Comparison of ENCODE assay signal across 10 cellular contexts in genomic region chr6:31712296-31712695, GRCh38. TPM values are rescaled to one million over a fixed set of nuclear protein-coding genes. Genes with fewer than 3 reads are reported as not detected.
DNase-seq lines count a peak whose midpoint lies in the region; ATAC-seq, FAIRE-seq and TF ChIP-seq lines count a peak whose summit lies in the region.
"Had no signal": no experiment of that assay in that cellular context is flagged by ENCODE, and none has a peak within 500 bp of the region (broad histone marks: within the 10 kb centered on the region; RNA-seq: fewer than 3 reads in every experiment).

No MANE protein-coding gene starts in this region.

- ATAC-seq in K562 (no peak), HG02759 (IDR thresholded peaks at IDR 0.05; ENCODE audit: unreplicated experiment) (no peak), GM21737 (IDR thresholded peaks at IDR 0.05; ENCODE audit: unreplicated experiment) (no peak), HG03469 (IDR thresholded peaks at IDR 0.05; ENCODE audit: unreplicated experiment) (no peak)
- peak; percentile 84 for ATAC-seq in naive thymus-derived CD4-positive, alpha-beta T cell

- no peak for DNase-seq in Caco-2
- no peak for DNase-seq in HTR-8/SVneo (ENCODE audit: insufficient read length, low spot score)
- no peak for DNase-seq in K562 (ENCODE audit: extremely low read depth in 1 of 4, low spot score in 3 of 4)
- peak in 2 of 9 donors; percentile 29 to 33 for DNase-seq in naive thymus-derived CD4-positive, alpha-beta T cell
- no peak for DNase-seq in tibial nerve (ENCODE audit: low spot score in 2 of 2)

- no peak for TF ChIP-seq RAD21 in K562 (CRISPR knock-in tag; conservative IDR thresholded peaks at IDR 0.05 in 1 of 2, IDR thresholded peaks at IDR 0.05 in 1 of 2)

- H2AFZ ChIP-seq in K562 (ENCODE audit: low read depth, low read length) = 0 out of 2 replicates have a peak overlapping the region, but pooled peaks have one; percentile 5

- H3K9me3 ChIP-seq in Caco-2 (no peaks in the 10 kb centered on the region), K562 (replicated peaks; ENCODE audit: control insufficient read depth, insufficient read depth, low read depth, low read length) (no peaks in the 10 kb centered on the region), tibial nerve (no peaks in the 10 kb centered on the region)
- H3K9me3 ChIP-seq in naive thymus-derived CD4-positive, alpha-beta T cell (ENCODE audit: control insufficient read depth in 2 of 3, low read length in 3 of 3) = no peaks in the 10 kb centered on the region

- POLR2A ChIA-PET in Caco-2 (lab: Charles Lee) (no interaction called here), K562 (lab: Yijun Ruan, JAX) (interaction anchor here (0.6 to 12.4 kb wide), 6 partner anchors 9 to 91 kb away, joined by 3 to 223 read pairs (median 9); partner anchors contain the start of genes ABHD16A, DDAH2, LY6G6C and MPIG6B)
- POLR2A ChIA-PET in naive thymus-derived CD4-positive, alpha-beta T cell (lab: Charles Lee) = interaction anchor here (1.0 kb wide), 1 partner anchor 60 kb away, joined by 3 read pairs; the partner anchor contains the start of gene BAG6

- H3K36me3 ChIP-seq in Caco-2 (ENCODE audit: control insufficient read depth, insufficient read depth, low read length) = no peaks in the 10 kb centered on the region
- no peaks in the 10 kb centered on the region for H3K36me3 ChIP-seq in K562 (ENCODE audit: control insufficient read depth, insufficient read depth, low read length)
- H3K36me3 ChIP-seq in naive thymus-derived CD4-positive, alpha-beta T cell (ENCODE audit: control insufficient read depth in 2 of 3, insufficient read depth in 3 of 3, low read length in 3 of 3) = no peaks in the 10 kb centered on the region
- H3K36me3 ChIP-seq in tibial nerve = no peaks in the 10 kb centered on the region

- FAIRE-seq in HTR-8/SVneo (lab: Jason Lieb, UNC) (peak; percentile 54), K562 (lab: Jason Lieb, UNC) (no peak)
- FAIRE-seq: GM18507 had no signal

- no peaks in the 10 kb centered on the region for H3K27me3 ChIP-seq in Caco-2 (replicated peaks; ENCODE audit: control insufficient read depth, insufficient read depth, low read length)
- no peaks in the 10 kb centered on the region for H3K27me3 ChIP-seq in K562 (ENCODE audit: control insufficient read depth in 2 of 2, insufficient read depth in 2 of 2, low read length in 2 of 2)
- H3K27me3 ChIP-seq in naive thymus-derived CD4-positive, alpha-beta T cell (ENCODE audit: control insufficient read depth in 2 of 2, insufficient read depth in 2 of 2, low read length in 2 of 2) = no peaks in the 10 kb centered on the region
- no peaks in the 10 kb centered on the region for H3K27me3 ChIP-seq in tibial nerve

- peaks cover 32% of the 10 kb centered on the region for H3K4me1 Mint-ChIP-seq in Caco-2 (ENCODE audit: low read depth, unreplicated experiment)
- H3K4me1 Mint-ChIP-seq in naive thymus-derived CD4-positive, alpha-beta T cell = peaks cover 4 to 34% (median 21%) of the 10 kb centered on the region in 7 donors

- H3K4me1 ChIP-seq in Caco-2 = peaks cover 26% of the 10 kb centered on the region
- H3K4me1 ChIP-seq in K562 (replicated peaks in 1 of 2; ENCODE audit: control insufficient read depth in 2 of 2, insufficient read depth in 2 of 2, low read length in 2 of 2) = peaks cover 25 to 42% of the 10 kb centered on the region in 2 experiments
- H3K4me1 ChIP-seq in naive thymus-derived CD4-positive, alpha-beta T cell (ENCODE audit: control insufficient read depth in 2 of 2, insufficient read depth in 2 of 2, low read length in 2 of 2) = peaks cover 7% of the 10 kb centered on the region in 2 donors
- peaks cover 0 to 7% (median 0%) of the 10 kb centered on the region in 4 donors for H3K4me1 ChIP-seq in tibial nerve

- 74% methylated on average over 8 of the region's 8 CpGs for WGBS in K562 (ENCODE audit: insufficient coverage, low coverage, missing lambda C conversion rate)
- 79% methylated on average over 8 of the region's 8 CpGs for WGBS in tibial nerve, 2 donors

- no peaks in the 10 kb centered on the region for H3K27me3 Mint-ChIP-seq in Caco-2 (ENCODE audit: insufficient read depth, unreplicated experiment)
- peaks cover 0 to 19% (median 0%) of the 10 kb centered on the region in 5 donors for H3K27me3 Mint-ChIP-seq in naive thymus-derived CD4-positive, alpha-beta T cell

- in situ Hi-C loops in K562 (cut with MboI) = no loop called here

- peak overlapping the region in 1 of 2 experiments; percentile 82; a peak in 2 of 4 replicates for H3K9ac ChIP-seq in K562 (ENCODE audit: insufficient read depth in 1 of 2, low read depth in 2 of 2, low read length in 2 of 2)

- CTCF ChIA-PET in Caco-2 (lab: Charles Lee) = interaction anchor here (1.0 kb wide), 1 partner anchor 57 kb away, joined by 3 read pairs; no protein-coding TSS in a partner anchor
- CTCF ChIA-PET in K562 (lab: Yijun Ruan, JAX; ENCODE audit: low intra/inter-chr PET ratio) = no interaction called here
- CTCF ChIA-PET in naive thymus-derived CD4-positive, alpha-beta T cell (lab: Charles Lee) = interaction anchor here (0.8 to 1.6 kb wide), 3 partner anchors 9 to 31 kb away, joined by 3 to 5 read pairs (median 4); partner anchors contain the start of genes ABHD16A and LY6G5C

- no peak overlapping the region for H3K4me2 ChIP-seq in K562 (ENCODE audit: insufficient read depth, low read length)

- no peak overlapping the region for H3K4me3 ChIP-seq in Caco-2 (ENCODE audit: low read depth, low read length)
- H3K4me3 ChIP-seq in K562 = no peak overlapping the region
- H3K4me3 ChIP-seq in naive thymus-derived CD4-positive, alpha-beta T cell (ENCODE audit: low read length) = no peak overlapping the region
- no peak overlapping the region for H3K4me3 ChIP-seq in tibial nerve

- BruUV-seq in Caco-2 (replicated peaks; lab: Mats Ljungman, UMichigan) (no TSS peak), K562 (replicated peaks; lab: Mats Ljungman, UMichigan) (no TSS peak)

- no peaks in the 10 kb centered on the region for H3K9me1 ChIP-seq in K562 (ENCODE audit: control insufficient read depth, insufficient read depth, low read length)

- H3K27ac ChIP-seq in K562 (ENCODE audit: extremely low read depth, low read depth, low read length) (no peak overlapping the region), tibial nerve (no peak overlapping the region)
- H3K27ac ChIP-seq in naive thymus-derived CD4-positive, alpha-beta T cell (ENCODE audit: low read depth, low read length) = no peak overlapping the region

- no peaks in the 10 kb centered on the region for H3K79me2 ChIP-seq in K562 (ENCODE audit: control insufficient read depth, insufficient read depth, low read length)

- TF ChIP-seq EP300 in K562 (IDR thresholded peaks at IDR 0.05; ENCODE audit: low read length) (no peak), tibial nerve (IDR thresholded peaks at IDR 0.05) (no peak)

- peak overlapping the region; percentile 47 for H3K27ac Mint-ChIP-seq in Caco-2 (ENCODE audit: unreplicated experiment)
- H3K27ac Mint-ChIP-seq in naive thymus-derived CD4-positive, alpha-beta T cell = peak overlapping the region in 3 of 9 donors; percentile 14 to 67 (median 65)

- H3K9me3 Mint-ChIP-seq in Caco-2 (ENCODE audit: unreplicated experiment) = no peaks in the 10 kb centered on the region
- H3K9me3 Mint-ChIP-seq in naive thymus-derived CD4-positive, alpha-beta T cell = peaks cover 0 to 3% (median 0%) of the 10 kb centered on the region in 11 donors

- no peak for TF ChIP-seq CTCF in Caco-2 (IDR thresholded peaks at IDR 0.05; ENCODE audit: insufficient read depth in 1 of 2, low read depth in 1 of 2, low read length in 1 of 2, severe bottlenecking in 1 of 2, unreplicated experiment in 1 of 2)
- TF ChIP-seq CTCF in K562 (IDR thresholded peaks at IDR 0.05 in 2 of 3, conservative IDR thresholded peaks at IDR 0.05 in 1 of 3; ENCODE audit: insufficient read depth in 2 of 3, low read depth in 1 of 3, low read length in 3 of 3) = no peak
- TF ChIP-seq CTCF in tibial nerve (IDR thresholded peaks at IDR 0.05) = no peak

- no peak for TF ChIP-seq POLR2A in K562 (conservative IDR thresholded peaks at IDR 0.05)
- TF ChIP-seq POLR2A in tibial nerve (IDR thresholded peaks at IDR 0.05) = no peak

- H3K4me3 Mint-ChIP-seq in Caco-2 (ENCODE audit: unreplicated experiment) = peak overlapping the region; percentile 34
- H3K4me3 Mint-ChIP-seq in naive thymus-derived CD4-positive, alpha-beta T cell = no peak overlapping the region

- intact Hi-C loops in Caco-2 (cut with micrococcal nuclease; ENCODE audit: unreplicated experiment) = no loop called here
- intact Hi-C loops in K562 (cut with micrococcal nuclease) = no loop called here
- intact Hi-C loops in naive thymus-derived CD4-positive, alpha-beta T cell (cut with micrococcal nuclease) = no loop called here

- H3K36me3 Mint-ChIP-seq in Caco-2 (ENCODE audit: insufficient read depth, unreplicated experiment) = peaks cover 5% of the 10 kb centered on the region
- no peaks in the 10 kb centered on the region for H3K36me3 Mint-ChIP-seq in naive thymus-derived CD4-positive, alpha-beta T cell

- no peaks in the 10 kb centered on the region for H4K20me1 ChIP-seq in K562 (replicated peaks; ENCODE audit: control insufficient read depth, insufficient read depth, low read length)

RNA-seq across cellular contexts. Expression of gene LY6G6D, which starts 2.9 kb away (rescaled TPM):
- total RNA-seq in Caco-2 (2022) = not detected in 2 replicates
- total RNA-seq in K562 (2011; cell fraction: chromatin; rRNA removed; ENCODE audit: low replicate concordance) = not detected in 2 replicates
- not detected in 2 replicates for total RNA-seq in K562 (2011; cell fraction: nucleolus; rRNA removed)
- total RNA-seq in K562 (2011; cell fraction: nucleoplasm; rRNA removed) = not detected in 2 replicates
- not detected in 2 replicates for total RNA-seq in K562 (2014; rRNA removed)
- not detected in 2 replicates for total RNA-seq in K562 (2014; rRNA removed; fragmentation: Illumina TruSeq; extraction: Trizol)
- total RNA-seq in K562 (2015; rRNA removed; fragmentation: Illumina TruSeq; extraction: Trizol) = not detected in 2 replicates
- total RNA-seq in K562 (2021) = not detected in 2 replicates
- polyA plus RNA-seq in K562 (2011; rRNA removed) = 0.38 TPM in 1 of 2 replicates, not detected in the other
- polyA plus RNA-seq in K562 (2011; cell fraction: cytosol; rRNA removed) = 0.69 TPM in 1 of 2 replicates, not detected in the other
- not detected in 2 replicates for polyA plus RNA-seq in K562 (2011; cell fraction: nucleus; rRNA removed)
- polyA plus RNA-seq in K562 (2012) = 0.21 and 0.58 TPM in 2 replicates
- not detected in 2 replicates for polyA plus RNA-seq in K562 (2014; fragmentation: Illumina TruSeq; extraction: Trizol)
- under 1 TPM in 1 of 2 experiments, not detected in 1; 0.30 TPM for polyA plus RNA-seq in K562 (2014; fragmentation: Nextera tagmentation; extraction: Ambion mirVana)
- not detected in 2 replicates for polyA plus RNA-seq in K562 (2014; rRNA removed)
- not detected in 2 replicates for polyA minus RNA-seq in K562 (2011; rRNA and poly(A)+ RNA removed)
- polyA minus RNA-seq in K562 (2011; cell fraction: cytosol; rRNA and poly(A)+ RNA removed) = not detected in 2 replicates
- polyA minus RNA-seq in K562 (2011; cell fraction: nucleus; rRNA and poly(A)+ RNA removed) = not detected in 2 replicates
- total RNA-seq in naive thymus-derived CD4-positive, alpha-beta T cell = not detected
- polyA plus RNA-seq in naive thymus-derived CD4-positive, alpha-beta T cell = not detected
- total RNA-seq in tibial nerve = not detected
- total RNA-seq: H4 had no signal

RNA-seq across cellular contexts. Expression of gene LY6G6F, which starts 5.6 kb away (rescaled TPM):
- total RNA-seq in Caco-2 (2022) = not detected in 2 replicates
- total RNA-seq in K562 (2011; cell fraction: chromatin; rRNA removed; ENCODE audit: low replicate concordance) = 0.35 TPM in 1 of 2 replicates, not detected in the other
- total RNA-seq in K562 (2011; cell fraction: nucleolus; rRNA removed) = 1.4 TPM in 1 of 2 replicates, not detected in the other
- 0.99 and 1.2 TPM in 2 replicates for total RNA-seq in K562 (2011; cell fraction: nucleoplasm; rRNA removed)
- 0.50 TPM in 1 of 2 replicates, not detected in the other for total RNA-seq in K562 (2014; rRNA removed)
- total RNA-seq in K562 (2014; rRNA removed; fragmentation: Illumina TruSeq; extraction: Trizol) = 0.35 TPM in 1 of 2 replicates, not detected in the other
- total RNA-seq in K562 (2015; rRNA removed; fragmentation: Illumina TruSeq; extraction: Trizol) = 0.14 TPM in 1 of 2 replicates, not detected in the other
- 0.18 TPM in 1 of 2 replicates, not detected in the other for total RNA-seq in K562 (2021)
- polyA plus RNA-seq in K562 (2011; rRNA removed) = 0.20 TPM in 1 of 2 replicates, not detected in the other
- polyA plus RNA-seq in K562 (2011; cell fraction: cytosol; rRNA removed) = 0.58 TPM in 1 of 2 replicates, not detected in the other
- polyA plus RNA-seq in K562 (2011; cell fraction: nucleus; rRNA removed) = 0.23 TPM in 1 of 2 replicates, not detected in the other
- 0.30 TPM in 1 of 2 replicates, not detected in the other for polyA plus RNA-seq in K562 (2012)
- 0.33 and 0.39 TPM in 2 replicates for polyA plus RNA-seq in K562 (2014; fragmentation: Illumina TruSeq; extraction: Trizol)
- under 1 TPM; 0.28 to 0.49 TPM for polyA plus RNA-seq in K562 (2014; fragmentation: Nextera tagmentation; extraction: Ambion mirVana)
- polyA plus RNA-seq in K562 (2014; rRNA removed) = 1.1 TPM in 1 of 2 replicates, not detected in the other
- polyA minus RNA-seq in K562 (2011; rRNA and poly(A)+ RNA removed) = 0.36 TPM in 1 of 2 replicates, not detected in the other
- not detected in 2 replicates for polyA minus RNA-seq in K562 (2011; cell fraction: cytosol; rRNA and poly(A)+ RNA removed)
- polyA minus RNA-seq in K562 (2011; cell fraction: nucleus; rRNA and poly(A)+ RNA removed) = 0.67 TPM in 1 of 2 replicates, not detected in the other
- under 1 TPM in 1 of 5 experiments, not detected in 4; 0.56 TPM for total RNA-seq in naive thymus-derived CD4-positive, alpha-beta T cell
- polyA plus RNA-seq in naive thymus-derived CD4-positive, alpha-beta T cell = not detected
- not detected for total RNA-seq in tibial nerve
- total RNA-seq: H4 had no signal

RNA-seq across cellular contexts. Expression of gene ABHD16A, which starts 9.2 kb away (rescaled TPM):
- 62.7 and 63.2 TPM in 2 replicates for total RNA-seq in Caco-2 (2022)
- 196 and 413 TPM in 2 replicates for total RNA-seq in K562 (2011; cell fraction: chromatin; rRNA removed; ENCODE audit: low replicate concordance)
- 372 and 379 TPM in 2 replicates for total RNA-seq in K562 (2011; cell fraction: nucleolus; rRNA removed)
- 265 and 280 TPM in 2 replicates for total RNA-seq in K562 (2011; cell fraction: nucleoplasm; rRNA removed)
- total RNA-seq in K562 (2014; rRNA removed) = 104 and 131 TPM in 2 replicates
- total RNA-seq in K562 (2014; rRNA removed; fragmentation: Illumina TruSeq; extraction: Trizol) = 61.6 and 75.6 TPM in 2 replicates
- total RNA-seq in K562 (2015; rRNA removed; fragmentation: Illumina TruSeq; extraction: Trizol) = 81.6 and 82.8 TPM in 2 replicates
- 104 and 106 TPM in 2 replicates for total RNA-seq in K562 (2021)
- 113 and 137 TPM in 2 replicates for polyA plus RNA-seq in K562 (2011; rRNA removed)
- polyA plus RNA-seq in K562 (2011; cell fraction: cytosol; rRNA removed) = 147 and 156 TPM in 2 replicates
- polyA plus RNA-seq in K562 (2011; cell fraction: nucleus; rRNA removed) = 475 and 536 TPM in 2 replicates
- 97.9 and 126 TPM in 2 replicates for polyA plus RNA-seq in K562 (2012)
- polyA plus RNA-seq in K562 (2014; fragmentation: Illumina TruSeq; extraction: Trizol) = 70.0 and 79.3 TPM in 2 replicates
- 10 to 100 TPM; 25.8 to 49.7 TPM for polyA plus RNA-seq in K562 (2014; fragmentation: Nextera tagmentation; extraction: Ambion mirVana)
- 120 and 122 TPM in 2 replicates for polyA plus RNA-seq in K562 (2014; rRNA removed)
- 89.1 and 118 TPM in 2 replicates for polyA minus RNA-seq in K562 (2011; rRNA and poly(A)+ RNA removed)
- 55.6 and 55.8 TPM in 2 replicates for polyA minus RNA-seq in K562 (2011; cell fraction: cytosol; rRNA and poly(A)+ RNA removed)
- 117 and 139 TPM in 2 replicates for polyA minus RNA-seq in K562 (2011; cell fraction: nucleus; rRNA and poly(A)+ RNA removed)
- total RNA-seq in naive thymus-derived CD4-positive, alpha-beta T cell = 10 to 100 TPM; 60.1 to 71.7 (median 65.2) TPM
- 10 to 100 TPM; 31.1 to 42.5 TPM for polyA plus RNA-seq in naive thymus-derived CD4-positive, alpha-beta T cell
- 10 to 100 TPM; 37.1 to 62.1 (median 49.9) TPM for total RNA-seq in tibial nerve

RNA-seq across cellular contexts. Expression of gene LY6G6C, which starts 9.2 kb away (rescaled TPM):
- 0.88 and 1.3 TPM in 2 replicates for total RNA-seq in Caco-2 (2022)
- 2.3 and 4.9 TPM in 2 replicates for total RNA-seq in K562 (2011; cell fraction: chromatin; rRNA removed; ENCODE audit: low replicate concordance)
- total RNA-seq in K562 (2011; cell fraction: nucleolus; rRNA removed) = 1.8 and 2.0 TPM in 2 replicates
- total RNA-seq in K562 (2011; cell fraction: nucleoplasm; rRNA removed) = 3.0 and 6.3 TPM in 2 replicates
- not detected in 2 replicates for total RNA-seq in K562 (2014; rRNA removed)
- total RNA-seq in K562 (2014; rRNA removed; fragmentation: Illumina TruSeq; extraction: Trizol) = not detected in 2 replicates
- not detected in 2 replicates for total RNA-seq in K562 (2015; rRNA removed; fragmentation: Illumina TruSeq; extraction: Trizol)
- 0.20 TPM in 1 of 2 replicates, not detected in the other for total RNA-seq in K562 (2021)
- 0.20 and 0.35 TPM in 2 replicates for polyA plus RNA-seq in K562 (2011; rRNA removed)
- 0.32 and 0.40 TPM in 2 replicates for polyA plus RNA-seq in K562 (2011; cell fraction: cytosol; rRNA removed)
- polyA plus RNA-seq in K562 (2011; cell fraction: nucleus; rRNA removed) = 2.0 and 2.1 TPM in 2 replicates
- 0.14 and 0.48 TPM in 2 replicates for polyA plus RNA-seq in K562 (2012)
- polyA plus RNA-seq in K562 (2014; fragmentation: Illumina TruSeq; extraction: Trizol) = 0.33 TPM in 1 of 2 replicates, not detected in the other
- under 1 TPM in 1 of 2 experiments, not detected in 1; 0.06 TPM for polyA plus RNA-seq in K562 (2014; fragmentation: Nextera tagmentation; extraction: Ambion mirVana)
- 0.09 TPM in 1 of 2 replicates, not detected in the other for polyA plus RNA-seq in K562 (2014; rRNA removed)
- polyA minus RNA-seq in K562 (2011; rRNA and poly(A)+ RNA removed) = not detected in 2 replicates
- polyA minus RNA-seq in K562 (2011; cell fraction: cytosol; rRNA and poly(A)+ RNA removed) = not detected in 2 replicates
- polyA minus RNA-seq in K562 (2011; cell fraction: nucleus; rRNA and poly(A)+ RNA removed) = 0.54 and 0.56 TPM in 2 replicates
- total RNA-seq in naive thymus-derived CD4-positive, alpha-beta T cell = 1 to 10 TPM in 1 of 5 experiments, not detected in 4; 1.2 TPM
- polyA plus RNA-seq in naive thymus-derived CD4-positive, alpha-beta T cell = not detected
- total RNA-seq in tibial nerve = not detected
- total RNA-seq: H4 had no signal

RNA-seq across cellular contexts. Expression of gene MPIG6B, which starts 10.9 kb away (rescaled TPM):
- total RNA-seq in Caco-2 (2022) = not detected in 2 replicates
- total RNA-seq in K562 (2011; cell fraction: chromatin; rRNA removed; ENCODE audit: low replicate concordance) = 0.23 and 0.79 TPM in 2 replicates
- total RNA-seq in K562 (2011; cell fraction: nucleolus; rRNA removed) = 0.79 and 0.83 TPM in 2 replicates
- total RNA-seq in K562 (2011; cell fraction: nucleoplasm; rRNA removed) = 0.73 and 1.4 TPM in 2 replicates
- 0.45 TPM in 1 of 2 replicates, not detected in the other for total RNA-seq in K562 (2014; rRNA removed)
- 0.11 and 0.13 TPM in 2 replicates for total RNA-seq in K562 (2014; rRNA removed; fragmentation: Illumina TruSeq; extraction: Trizol)
- total RNA-seq in K562 (2015; rRNA removed; fragmentation: Illumina TruSeq; extraction: Trizol) = 0.14 TPM in 1 of 2 replicates, not detected in the other
- total RNA-seq in K562 (2021) = 0.47 and 0.75 TPM in 2 replicates
- polyA plus RNA-seq in K562 (2011; rRNA removed) = 0.24 and 0.30 TPM in 2 replicates
- polyA plus RNA-seq in K562 (2011; cell fraction: cytosol; rRNA removed) = 0.36 and 0.44 TPM in 2 replicates
- polyA plus RNA-seq in K562 (2011; cell fraction: nucleus; rRNA removed) = 0.80 and 2.1 TPM in 2 replicates
- polyA plus RNA-seq in K562 (2012) = 0.73 and 1.2 TPM in 2 replicates
- polyA plus RNA-seq in K562 (2014; fragmentation: Illumina TruSeq; extraction: Trizol) = 0.75 and 0.77 TPM in 2 replicates
- polyA plus RNA-seq in K562 (2014; fragmentation: Nextera tagmentation; extraction: Ambion mirVana) = under 1 TPM; 0.15 to 0.32 TPM
- polyA plus RNA-seq in K562 (2014; rRNA removed) = 0.27 and 1.2 TPM in 2 replicates
- 0.18 TPM in 1 of 2 replicates, not detected in the other for polyA minus RNA-seq in K562 (2011; rRNA and poly(A)+ RNA removed)
- 0.48 TPM in 1 of 2 replicates, not detected in the other for polyA minus RNA-seq in K562 (2011; cell fraction: cytosol; rRNA and poly(A)+ RNA removed)
- polyA minus RNA-seq in K562 (2011; cell fraction: nucleus; rRNA and poly(A)+ RNA removed) = 0.33 and 0.40 TPM in 2 replicates
- 1 to 10 TPM in 1 of 5 experiments, under 1 TPM in 4; 0.12 to 4.7 (median 0.64) TPM for total RNA-seq in naive thymus-derived CD4-positive, alpha-beta T cell
- polyA plus RNA-seq in naive thymus-derived CD4-positive, alpha-beta T cell = 1 to 10 TPM in 1 of 2 donors, under 1 TPM in 1; 0.20 to 2.3 TPM
- not detected for total RNA-seq in tibial nerve
- total RNA-seq: H4 had no signal
